Comparison of ENCODE assay signal across 8 cellular contexts in the genomic region with DNA sequence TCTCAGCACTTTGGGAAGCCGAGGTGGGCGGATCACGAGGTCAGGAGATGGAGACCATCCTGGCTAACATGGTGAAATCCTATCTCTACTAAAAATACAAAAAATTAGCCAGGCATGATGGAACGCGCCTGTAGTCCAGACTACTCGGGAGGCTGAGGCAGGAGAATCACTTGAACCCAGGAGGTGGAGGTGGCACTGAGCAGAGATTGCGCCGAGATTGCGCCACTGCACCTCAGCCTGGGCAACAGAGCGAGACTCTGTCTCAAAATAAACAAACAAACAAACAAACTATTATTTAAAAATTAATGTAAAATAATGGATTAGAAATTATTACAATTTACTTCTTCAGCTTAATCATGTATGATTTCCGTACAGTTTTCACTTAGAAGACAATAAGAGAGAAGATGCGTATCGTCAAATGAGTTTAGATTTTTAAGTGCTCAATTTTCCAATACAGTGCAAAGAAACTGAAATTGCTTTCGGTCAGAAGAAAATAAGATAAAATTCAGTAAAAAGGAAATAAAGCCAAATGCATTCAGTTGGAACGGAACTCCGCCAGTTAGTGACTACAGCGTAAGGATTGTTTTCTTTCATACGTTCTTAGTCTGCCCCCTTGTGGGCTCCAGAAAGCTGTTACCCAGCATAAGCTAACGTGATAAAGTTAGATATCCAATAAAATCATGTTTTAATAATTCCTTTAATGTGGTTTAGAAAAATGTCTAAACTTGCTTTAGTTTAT. TPM values are rescaled to one million over a fixed set of nuclear protein-coding genes. Genes with fewer than 3 reads are reported as not detected.
DNase-seq lines count a peak whose midpoint lies in the region; ATAC-seq, FAIRE-seq and TF ChIP-seq lines count a peak whose summit lies in the region.

No MANE protein-coding gene starts in this region.

- peak; percentile 94 for TF ChIP-seq RAD21 in A549 (conservative IDR thresholded peaks at IDR 0.05 in 1 of 2, IDR thresholded peaks at IDR 0.05 in 1 of 2)

- no peaks in the 10 kb centered on the region for H3K9me3 Mint-ChIP-seq in naive thymus-derived CD4-positive, alpha-beta T cell

- H3K4me1 ChIP-seq in A549 (peaks cover 52% of the 10 kb centered on the region), esophagus squamous epithelium (peaks cover 0 to 35% (median 11%) of the 10 kb centered on the region in 3 donors)
- no peaks in the 10 kb centered on the region for H3K4me1 ChIP-seq in naive thymus-derived CD4-positive, alpha-beta T cell (ENCODE audit: control insufficient read depth in 2 of 2, insufficient read depth in 2 of 2, low read length in 2 of 2)

- H3K36me3 ChIP-seq in GM06990 (ENCODE audit: control insufficient read depth, insufficient read depth, low read length), result no peaks in the 10 kb centered on the region
- H3K36me3 ChIP-seq in esophagus squamous epithelium, result no peaks in the 10 kb centered on the region
- H3K36me3 ChIP-seq in naive thymus-derived CD4-positive, alpha-beta T cell (ENCODE audit: control insufficient read depth in 2 of 3, insufficient read depth in 3 of 3, low read length in 3 of 3), result no peaks in the 10 kb centered on the region

- H3K4me2 ChIP-seq in A549, result peak overlapping the region; percentile 30; the same call in 2 of the 3 replicates

- H3K4me3 ChIP-seq in A549 (no peak overlapping the region), GM06990 (replicated peaks; ENCODE audit: low read depth, low read length) (no peak overlapping the region), esophagus squamous epithelium (peak overlapping the region in 3 of 4 donors; percentile 11 to 49 (median 30))
- H3K4me3 ChIP-seq in naive thymus-derived CD4-positive, alpha-beta T cell (ENCODE audit: low read length), result no peak overlapping the region

- intact Hi-C loops in esophagus squamous epithelium (cut with DNase I), result loop anchor here (5.0 kb wide), 1 partner anchor 396 kb away; no protein-coding TSS in a partner anchor
- intact Hi-C loops in naive thymus-derived CD4-positive, alpha-beta T cell (cut with micrococcal nuclease), result loop anchor here (1.0 to 5.0 kb wide), 9 partner anchors 79 to 682 kb away; no protein-coding TSS in a partner anchor

- H3K27ac ChIP-seq in A549, result peak overlapping the region; percentile 82 to 88
- no peak overlapping the region for H3K27ac ChIP-seq in esophagus squamous epithelium
- H3K27ac ChIP-seq in naive thymus-derived CD4-positive, alpha-beta T cell (ENCODE audit: low read depth, low read length), result no peak overlapping the region

- WGBS in A549 (ENCODE audit: missing lambda C conversion rate), result 55% methylated on average over 19 of the region's 19 CpGs
- 51 to 52% methylated on average over 19 of the region's 19 CpGs for WGBS in esophagus squamous epithelium, 2 donors

- POLR2A ChIA-PET in A549 (lab: Yijun Ruan, JAX), result interaction anchor here (1.7 kb wide), 1 partner anchor 69 kb away, joined by 5 read pairs; no protein-coding TSS in a partner anchor
- POLR2A ChIA-PET in naive thymus-derived CD4-positive, alpha-beta T cell (lab: Charles Lee), result no interaction called here

- H3K27me3 Mint-ChIP-seq in naive thymus-derived CD4-positive, alpha-beta T cell, result peaks cover 6 to 42% (median 11%) of the 10 kb centered on the region in 5 donors

- H3K9me3 ChIP-seq in A549, result no peaks in the 10 kb centered on the region
- H3K9me3 ChIP-seq in esophagus squamous epithelium, result no peaks in the 10 kb centered on the region
- H3K9me3 ChIP-seq in naive thymus-derived CD4-positive, alpha-beta T cell (ENCODE audit: control insufficient read depth in 2 of 3, low read length in 3 of 3), result no peaks in the 10 kb centered on the region

- H3K27me3 ChIP-seq in GM06990 (replicated peaks; ENCODE audit: control insufficient read depth, insufficient read depth, low read length) (no peaks in the 10 kb centered on the region), esophagus squamous epithelium (no peaks in the 10 kb centered on the region)
- H3K27me3 ChIP-seq in naive thymus-derived CD4-positive, alpha-beta T cell (ENCODE audit: control insufficient read depth in 2 of 2, insufficient read depth in 2 of 2, low read length in 2 of 2), result no peaks in the 10 kb centered on the region

- no peak overlapping the region for H3K27ac Mint-ChIP-seq in naive thymus-derived CD4-positive, alpha-beta T cell

- ATAC-seq in A549 (peak; percentile 61 to 82; a peak in 4 of 6 replicates), HG02610 (IDR thresholded peaks at IDR 0.05; ENCODE audit: unreplicated experiment) (peak; percentile 75), HG02970 (IDR thresholded peaks at IDR 0.05; ENCODE audit: low FRiP score, unreplicated experiment) (no peak)
- ATAC-seq in naive thymus-derived CD4-positive, alpha-beta T cell, result peak; percentile 70

- peaks cover 0 to 3% (median 0%) of the 10 kb centered on the region in 7 donors for H3K4me1 Mint-ChIP-seq in naive thymus-derived CD4-positive, alpha-beta T cell

- no peaks in the 10 kb centered on the region for H3K36me3 Mint-ChIP-seq in naive thymus-derived CD4-positive, alpha-beta T cell

- TF ChIP-seq CTCF in A549 (IDR thresholded peaks at IDR 0.05) (peak; percentile 82), GM06990 (IDR thresholded peaks at IDR 0.05; ENCODE audit: insufficient read depth, low read length, poor library complexity, severe bottlenecking) (peak; percentile 75), esophagus squamous epithelium (IDR thresholded peaks at IDR 0.05) (peak; percentile 13 to 91 (median 84))

- CTCF ChIA-PET in A549 (lab: Yijun Ruan, JAX), result interaction anchor here (0.7 to 7.2 kb wide), 28 partner anchors 9 to 671 kb away, joined by 3 to 71 read pairs (median 4); no protein-coding TSS in a partner anchor
- CTCF ChIA-PET in naive thymus-derived CD4-positive, alpha-beta T cell (lab: Charles Lee), result interaction anchor here (0.6 to 1.3 kb wide), 6 partner anchors 8 to 682 kb away, joined by 3 to 4 read pairs (median 4); no protein-coding TSS in a partner anchor

- no peak for TF ChIP-seq EP300 in A549 (IDR thresholded peaks at IDR 0.05)

- TF ChIP-seq POLR2A in A549 (IDR thresholded peaks at IDR 0.05; ENCODE audit: low read length) (no peak), esophagus squamous epithelium (IDR thresholded peaks at IDR 0.05) (no peak)

- FAIRE-seq in A549 (lab: Jason Lieb, UNC), result no peak

- no peak overlapping the region for H3K4me3 Mint-ChIP-seq in naive thymus-derived CD4-positive, alpha-beta T cell

- peak; percentile 27 to 89 for DNase-seq in A549 (ENCODE audit: low read depth in 1 of 2, low spot score in 1 of 2)
- no peak for DNase-seq in GM06990 (ENCODE audit: extremely low read depth, insufficient read length)
- DNase-seq in NCI-H146 treated with DMSO at 0.1 percent for 48 hours (lab: John Stamatoyannopoulos, UW; ENCODE audit: unreplicated experiment), result peak; percentile 27
- peak; percentile 21 for DNase-seq in T1000 (lab: John Stamatoyannopoulos, UW)
- no peak for DNase-seq in esophagus squamous epithelium (lab: John Stamatoyannopoulos, UW)
- peak in 6 of 9 donors; percentile 6 to 40 (median 26) for DNase-seq in naive thymus-derived CD4-positive, alpha-beta T cell

TF ChIP-seq in A549, 52 proteins besides CTCF, POLR2A, EP300 and RAD21:
- TF ChIP-seq SMC3 (IDR thresholded peaks at IDR 0.05) (peak; percentile 90), FOSL2 (IDR thresholded peaks at IDR 0.05) (no peak), FOSL2 (CRISPR knock-in tag; IDR thresholded peaks at IDR 0.05) (peak; percentile 27; the same call in 1 of the 2 replicates), JUNB (IDR thresholded peaks at IDR 0.05) (no peak), CEBPB (IDR thresholded peaks at IDR 0.05) (peak; percentile 16 to 48; a peak in 2 of 4 replicates)
- TF ChIP-seq, protein P1, sequence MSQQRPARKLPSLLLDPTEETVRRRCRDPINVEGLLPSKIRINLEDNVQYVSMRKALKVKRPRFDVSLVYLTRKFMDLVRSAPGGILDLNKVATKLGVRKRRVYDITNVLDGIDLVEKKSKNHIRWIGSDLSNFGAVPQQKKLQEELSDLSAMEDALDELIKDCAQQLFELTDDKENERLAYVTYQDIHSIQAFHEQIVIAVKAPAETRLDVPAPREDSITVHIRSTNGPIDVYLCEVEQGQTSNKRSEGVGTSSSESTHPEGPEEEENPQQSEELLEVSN (IDR thresholded peaks at IDR 0.05; ENCODE audit: borderline replicate concordance, low read depth), result no peak

RNA-seq across cellular contexts. Expression of a gene that starts 24.8 kb away (rescaled TPM):
- polyA plus RNA-seq in A549 (2011; rRNA removed) (35.7 and 45.0 TPM in 2 replicates), A549 (2017; fragmentation: RNase III; extraction: RNeasy Plus Mini Kit Qiagen cat#74134 plus additional on column Dnase treatment) (12.7 to 17.0 TPM (median 15.3 TPM) in 3 replicates)
- polyA plus RNA-seq in A549 (2012; cell fraction: cytosol; rRNA removed), result 4.3 TPM in 2 replicates
- polyA plus RNA-seq in A549 (2012; cell fraction: nucleus; rRNA removed), result 12.7 and 22.0 TPM in 2 replicates
- 4.0 and 4.5 TPM in 2 replicates for polyA minus RNA-seq in A549 (2011; rRNA and poly(A)+ RNA removed)
- 1 to 10 TPM in 2 of 4 donors, under 1 TPM in 2; 0.35 to 6.5 (median 1.0) TPM for total RNA-seq in esophagus squamous epithelium
- total RNA-seq in naive thymus-derived CD4-positive, alpha-beta T cell, result not detected
- not detected for polyA plus RNA-seq in naive thymus-derived CD4-positive, alpha-beta T cell

RNA-seq across cellular contexts. Expression of a gene that starts 34.7 kb away (rescaled TPM):
- polyA plus RNA-seq in A549 (2011; rRNA removed), result 1.4 and 1.6 TPM in 2 replicates
- polyA plus RNA-seq in A549 (2012; cell fraction: cytosol; rRNA removed), result 0.03 TPM in 2 replicates
- polyA plus RNA-seq in A549 (2012; cell fraction: nucleus; rRNA removed), result 0.02 and 0.13 TPM in 2 replicates
- polyA plus RNA-seq in A549 (2017; fragmentation: RNase III; extraction: RNeasy Plus Mini Kit Qiagen cat#74134 plus additional on column Dnase treatment), result 0.16 to 0.28 TPM (median 0.27 TPM) in 3 replicates
- 0.54 and 0.87 TPM in 2 replicates for polyA minus RNA-seq in A549 (2011; rRNA and poly(A)+ RNA removed)
- total RNA-seq in esophagus squamous epithelium, result under 1 TPM in 2 of 4 donors, not detected in 2; 0.19 to 0.38 TPM
- total RNA-seq in naive thymus-derived CD4-positive, alpha-beta T cell, result under 1 TPM in 1 of 5 experiments, not detected in 4; 0.12 TPM
- not detected for polyA plus RNA-seq in naive thymus-derived CD4-positive, alpha-beta T cell

Comparison
In these comparisons a context has a peak if more than half of its experiments do, and no peak if none do; other contexts are left out.
1. DNase-seq: peak in A549 (2 of 2), NCI-H146 treated with DMSO at 0.1 percent for 48 hours (single experiment), T1000 (single experiment) and naive thymus-derived CD4-positive, alpha-beta T cell (6 of 9); none in GM06990 (single experiment) and esophagus squamous epithelium (single experiment).
2. H3K27ac ChIP-seq: peak in A549 (2 of 2); none in esophagus squamous epithelium (0 of 4) and naive thymus-derived CD4-positive, alpha-beta T cell (single experiment).
3. H3K4me3 ChIP-seq: peak in esophagus squamous epithelium (3 of 4); none in A549 (single experiment), GM06990 (single experiment) and naive thymus-derived CD4-positive, alpha-beta T cell (single experiment).
4. Peak in every context shown above with its lines, with median percentiles within 50 percentile points of each other: CTCF ChIP-seq.